In the genomic region with DNA sequence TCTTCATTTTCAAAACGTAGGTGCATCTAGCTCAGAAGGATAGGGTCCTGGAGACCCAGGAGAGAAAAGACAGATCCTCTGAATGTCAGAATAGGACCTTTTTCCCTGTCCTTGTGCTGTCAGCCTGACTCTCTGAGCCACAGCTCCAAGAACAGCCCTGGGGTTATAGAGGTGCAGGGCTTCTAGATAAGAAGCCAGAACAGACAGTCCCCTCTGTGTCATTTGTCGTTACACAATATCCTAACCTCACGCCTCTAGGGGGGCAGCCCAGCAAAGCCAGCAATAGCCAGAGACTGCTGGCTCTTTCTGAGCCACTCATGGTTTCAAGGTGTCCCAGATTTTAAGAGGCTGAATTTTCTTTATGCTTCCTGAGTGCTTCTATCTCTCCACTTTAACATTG, we compare ENCODE assay signal across 9 cellular contexts.
DNase-seq lines count a peak whose midpoint lies in the region; ATAC-seq and TF ChIP-seq lines count a peak whose summit lies in the region.
"Had no signal": no experiment of that assay in that cellular context is flagged by ENCODE, and none has a peak within 500 bp of the region (broad histone marks: within the 10 kb centered on the region; RNA-seq: fewer than 3 reads in every experiment).

No MANE protein-coding gene starts in this region.

- no peak overlapping the region for H2AFZ ChIP-seq in IMR-90 (replicated peaks; ENCODE audit: low read length, poor library complexity)

- peak overlapping the region; percentile 16; the same call in 1 of the 2 replicates for H4K5ac ChIP-seq in IMR-90 (ENCODE audit: low read depth, low read length)

- CTCF ChIA-PET in IMR-90 (lab: Yijun Ruan, JAX): interaction anchor here (1.1 to 1.2 kb wide), 2 partner anchors 34 to 49 kb away, joined by 3 read pairs; no protein-coding TSS in a partner anchor

- TF ChIP-seq CTCF in IMR-90 (conservative IDR thresholded peaks at IDR 0.05; ENCODE audit: low read depth, low read length) (no peak), adrenal gland (IDR thresholded peaks at IDR 0.05) (no peak)

- H2BK5ac ChIP-seq in IMR-90 (ENCODE audit: low read depth, low read length, poor library complexity, severe bottlenecking): no peak overlapping the region

- intact Hi-C loops in IMR-90 (cut with micrococcal nuclease): no loop called here
- intact Hi-C loops in adrenal gland (cut with DNase I): no loop called here

- no peak for TF ChIP-seq POLR2A in IMR-90 (IDR thresholded peaks at IDR 0.05; ENCODE audit: low read depth, low read length)
- TF ChIP-seq POLR2A in adrenal gland (IDR thresholded peaks at IDR 0.05): no peak

- no peak overlapping the region for H3K23ac ChIP-seq in IMR-90 (ENCODE audit: low read depth, low read length)

- in situ Hi-C loops in G401 (cut with HindIII; ENCODE audit: low sequenced_read_pairs): no loop called here
- in situ Hi-C loops in IMR-90 (cut with MboI; ENCODE audit: low sequenced_read_pairs): no loop called here

- H4K91ac ChIP-seq in IMR-90 (ENCODE audit: insufficient read depth, low read depth, low read length): peak overlapping the region; percentile 40; the same call in 1 of the 2 replicates

- peak overlapping the region; percentile 53; the same call in 1 of the 3 replicates for H2BK15ac ChIP-seq in IMR-90 (ENCODE audit: low read depth, low read length)

- H3K14ac ChIP-seq in IMR-90 (replicated peaks; ENCODE audit: low read depth, low read length): no peak overlapping the region; the same call in 1 of the 2 replicates

- H2AK9ac ChIP-seq in IMR-90 (replicated peaks; ENCODE audit: low read depth, low read length, poor library complexity): no peak overlapping the region

- POLR2A ChIA-PET in IMR-90 (lab: Charles Lee; ENCODE audit: unreplicated experiment): interaction anchor here (1.0 kb wide), 1 partner anchor 28 kb away, joined by 3 read pairs; no protein-coding TSS in a partner anchor

- H2BK20ac ChIP-seq in IMR-90 (ENCODE audit: low read depth, low read length): 0 out of 2 replicates have a peak overlapping the region, but pooled peaks have one; percentile 17

- WGBS in IMR-90 (ENCODE audit: extremely low coverage in 2 of 2, insufficient read length in 1 of 2), 2 experiments: 68% methylated on average over 2 of the region's 3 CpGs; no CpG with 5 or more reads in 1 of the 2 experiments
- WGBS in adrenal gland, 4 donors: 9 to 24% (median 17%) methylated on average over 3 of the region's 3 CpGs

- H3K27me3 ChIP-seq in IMR-90 (ENCODE audit: control insufficient read depth, insufficient read depth, low read length) (no peaks in the 10 kb centered on the region), adrenal gland (no peaks in the 10 kb centered on the region)
- H3K27me3 ChIP-seq: ascending aorta had no signal

- H3K27ac ChIP-seq in IMR-90 (ENCODE audit: insufficient read depth, low read length) (no peak overlapping the region; the same call in 1 of the 2 replicates), adrenal gland (peak overlapping the region in 3 of 5 donors; percentile 7 to 54 (median 43))
- H3K27ac ChIP-seq: ascending aorta had no signal

- no peak for ATAC-seq in IMR-90 (ENCODE audit: low read depth)

- peak overlapping the region; percentile 29 for H2AK5ac ChIP-seq in IMR-90 (ENCODE audit: low read depth, low read length)

- H4K20me1 ChIP-seq in IMR-90 (ENCODE audit: insufficient read depth, low read length): no peaks in the 10 kb centered on the region

- peak overlapping the region; percentile 23; the same call in 1 of the 2 replicates for H2BK120ac ChIP-seq in IMR-90 (ENCODE audit: low read depth, low read length)

- DNase-seq in G401 (ENCODE audit: low spot score) (peak; percentile 4), IMR-90 (no peak), adrenal gland (peak in 6 of 7 donors; percentile 44 to 87 (median 61)), myocyte (ENCODE audit: low read depth) (peak; percentile 72), T-helper 9 cell (no peak), DMS153 treated with DMSO at 0.1 percent for 48 hours (lab: John Stamatoyannopoulos, UW; ENCODE audit: unreplicated experiment) (no peak), NCI-H524 (lab: John Stamatoyannopoulos, UW) (no peak)
- DNase-seq in central memory CD4-positive, alpha-beta T cell: no peak

- H3K9me3 ChIP-seq in IMR-90 (ENCODE audit: control insufficient read depth, insufficient read depth, low read length) (no peaks in the 10 kb centered on the region), adrenal gland (replicated peaks in 1 of 3) (no peaks in the 10 kb centered on the region)
- H3K9me3 ChIP-seq: ascending aorta had no signal

- peaks cover 6% of the 10 kb centered on the region; the same call in 1 of the 2 replicates for H3K9me1 ChIP-seq in IMR-90 (ENCODE audit: insufficient read depth, low read length)

- TF ChIP-seq RAD21 in IMR-90 (IDR thresholded peaks at IDR 0.05; ENCODE audit: low read length): no peak

- peak overlapping the region; percentile 8; the same call in 1 of the 2 replicates for H3K18ac ChIP-seq in IMR-90 (ENCODE audit: low read depth, low read length)

- peak overlapping the region; percentile 4 for H3K4me2 ChIP-seq in IMR-90 (ENCODE audit: low read depth, low read length)

- H3K4me1 ChIP-seq in IMR-90 (ENCODE audit: control insufficient read depth, insufficient read depth, low read length): peaks cover 12% of the 10 kb centered on the region
- H3K4me1 ChIP-seq in adrenal gland (replicated peaks in 1 of 2): peaks cover 13 to 37% of the 10 kb centered on the region in 2 donors

- H3K36me3 ChIP-seq in IMR-90 (ENCODE audit: control insufficient read depth, insufficient read depth, low read length) (no peaks in the 10 kb centered on the region), adrenal gland (replicated peaks in 1 of 2) (no peaks in the 10 kb centered on the region)
- H3K36me3 ChIP-seq: ascending aorta had no signal

- peak overlapping the region; percentile 11; the same call in 1 of the 2 replicates for H3K4ac ChIP-seq in IMR-90 (ENCODE audit: low read depth, low read length)

- H3K56ac ChIP-seq in IMR-90 (ENCODE audit: extremely low read depth, insufficient read depth, low read length): no peak overlapping the region

- H3K4me3 ChIP-seq in IMR-90 (ENCODE audit: insufficient read depth, low read depth, low read length) (no peak overlapping the region), adrenal gland (no peak overlapping the region)
- H3K4me3 ChIP-seq: ascending aorta had no signal

- BruUV-seq in IMR-90 (replicated peaks; lab: Mats Ljungman, UMichigan): no TSS peak

- H3K79me1 ChIP-seq in IMR-90 (ENCODE audit: low read depth in 1 of 2, low read length in 2 of 2): no peaks in the 10 kb centered on the region

- dilution Hi-C loops in IMR-90 (cut with HindIII; ENCODE audit: low sequenced_read_pairs, unreplicated experiment): no loop called here

- H4K8ac ChIP-seq in IMR-90 (ENCODE audit: low read depth in 2 of 2, low read length in 2 of 2): peak overlapping the region in 1 of 2 experiments; percentile 6; a peak in 1 of 4 replicates

- peak overlapping the region; percentile 13; the same call in 1 of the 2 replicates for H3K9ac ChIP-seq in IMR-90 (ENCODE audit: low read depth, low read length)

TF ChIP-seq in IMR-90, 13 proteins besides CTCF, POLR2A, EP300 and RAD21:
- TF ChIP-seq SMC3 (IDR thresholded peaks at IDR 0.05; ENCODE audit: low read depth, low read length) (no peak), BHLHE40 (IDR thresholded peaks at IDR 0.05; ENCODE audit: low read depth, low read length) (no peak), RFX5 (IDR thresholded peaks at IDR 0.05; ENCODE audit: low read depth, low read length) (no peak), ELK1 (IDR thresholded peaks at IDR 0.05; ENCODE audit: borderline replicate concordance, low read depth, low read length) (no peak), MAFK (IDR thresholded peaks at IDR 0.05; ENCODE audit: low read depth, low read length) (no peak), NFE2L2 (IDR thresholded peaks at IDR 0.05; ENCODE audit: low read depth, low read length) (no peak)

Comparison
In these comparisons a context has a peak if more than half of its experiments do, and no peak if none do; other contexts are left out.
1. DNase-seq: peak in G401 (single experiment), adrenal gland (6 of 7) and myocyte (single experiment); none in IMR-90 (single experiment), central memory CD4-positive, alpha-beta T cell (single experiment), T-helper 9 cell (single experiment), DMS153 treated with DMSO at 0.1 percent for 48 hours (single experiment) and NCI-H524 (0 of 2).